Comparison of ENCODE assay signal across 19 cellular contexts in the genomic region with DNA sequence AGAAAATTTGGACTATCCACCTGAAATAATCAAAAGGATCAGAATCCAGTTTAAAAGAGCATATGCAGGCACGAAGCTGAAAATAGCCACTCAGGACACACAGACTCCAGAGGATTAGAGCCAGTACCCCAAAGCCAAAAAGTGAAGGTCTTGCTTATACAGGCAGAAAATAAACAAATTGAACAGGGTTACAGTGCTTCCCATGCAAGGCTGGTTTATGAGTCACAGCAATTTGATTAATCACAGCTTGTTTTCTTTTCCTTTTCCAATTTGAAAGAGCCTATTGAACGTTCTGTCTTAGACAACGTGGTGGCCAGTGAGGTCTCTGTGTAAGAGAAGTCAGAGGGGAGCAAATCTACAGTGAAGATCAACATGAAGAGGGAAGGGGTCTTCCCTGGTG. TPM values are rescaled to one million over a fixed set of nuclear protein-coding genes. Genes with fewer than 3 reads are reported as not detected.
DNase-seq lines count a peak whose midpoint lies in the region; ATAC-seq, FAIRE-seq and TF ChIP-seq lines count a peak whose summit lies in the region.
"Had no signal": no experiment of that assay in that cellular context is flagged by ENCODE, and none has a peak within 500 bp of the region (broad histone marks: within the 10 kb centered on the region; RNA-seq: fewer than 3 reads in every experiment).

No MANE protein-coding gene starts in this region.

- TF ChIP-seq CTCF in MCF 10A (IDR thresholded peaks at IDR 0.05; ENCODE audit: unreplicated experiment) (no peak), breast epithelium (IDR thresholded peaks at IDR 0.05) (no peak), bronchial epithelial cell (IDR thresholded peaks at IDR 0.05; ENCODE audit: insufficient read depth, low read length, severe bottlenecking) (no peak), keratinocyte (optimal IDR thresholded peaks at IDR 0.05 in 1 of 3, IDR thresholded peaks at IDR 0.05 in 1 of 3, conservative IDR thresholded peaks at IDR 0.05 in 1 of 3; ENCODE audit: extremely low read depth in 1 of 3, insufficient read depth in 2 of 3, low read length in 3 of 3) (no peak), GM20000 (IDR thresholded peaks at IDR 0.05; ENCODE audit: extremely low read depth, missing control alignments) (no peak)

- no peak overlapping the region for H3K4me3 ChIP-seq in breast epithelium
- H3K4me3 ChIP-seq in bronchial epithelial cell (ENCODE audit: low read depth, low read length) = no peak overlapping the region
- no peak overlapping the region for H3K4me3 ChIP-seq in keratinocyte (ENCODE audit: control insufficient read depth in 2 of 3, extremely low read depth in 1 of 3, insufficient read depth in 2 of 3, low read depth in 1 of 3, low read length in 3 of 3)
- H3K4me3 ChIP-seq: esophagus squamous epithelium, skin epidermis, thyroid gland had no signal

- no peaks in the 10 kb centered on the region for H3K36me3 ChIP-seq in breast epithelium
- no peaks in the 10 kb centered on the region for H3K36me3 ChIP-seq in bronchial epithelial cell (ENCODE audit: control insufficient read depth, insufficient read depth, low read length)
- H3K36me3 ChIP-seq in keratinocyte (ENCODE audit: control insufficient read depth in 2 of 2, extremely low read depth in 1 of 2, insufficient read depth in 2 of 2, low read length in 2 of 2) = no peaks in the 10 kb centered on the region
- H3K36me3 ChIP-seq: esophagus squamous epithelium, thyroid gland had no signal

- no peak overlapping the region for H2AFZ ChIP-seq in keratinocyte (ENCODE audit: control insufficient read depth, low read length)

- no peak overlapping the region for H3K4me3 Mint-ChIP-seq in MCF 10A (ENCODE audit: unreplicated experiment)
- H3K4me3 Mint-ChIP-seq: activated CD4-positive, alpha-beta T cell treated with anti-CD3 and anti-CD28 coated beads, Interleukin-2, amount 10 ng/mL, durations not matched to agents 7 days and 5 days; central memory CD8-positive, alpha-beta T cell; nephron; T-helper 17 cell had no signal

- H3K4me1 Mint-ChIP-seq in MCF 10A (ENCODE audit: insufficient read depth, unreplicated experiment) = peaks cover 10% of the 10 kb centered on the region
- H3K4me1 Mint-ChIP-seq: activated CD4-positive, alpha-beta T cell treated with anti-CD3 and anti-CD28 coated beads, Interleukin-2, amount 10 ng/mL, durations not matched to agents 7 days and 5 days; central memory CD8-positive, alpha-beta T cell had no signal

- peak; percentile 85 for FAIRE-seq in bronchial epithelial cell (lab: Jason Lieb, UNC)
- FAIRE-seq in keratinocyte (lab: Jason Lieb, UNC) = no peak
- FAIRE-seq: D721Med had no signal

- dilution Hi-C loops in keratinocyte (cut with MboI; ENCODE audit: extremely low pct_ligation_motif_present, low sequenced_read_pairs) = no loop called here

- H3K36me3 Mint-ChIP-seq in MCF 10A (ENCODE audit: insufficient read depth, unreplicated experiment) = no peaks in the 10 kb centered on the region

- intact Hi-C loops in MCF 10A (cut with micrococcal nuclease) (no loop called here), breast epithelium (cut with DNase I; ENCODE audit: low total_unique reads) (no loop called here)

- no peaks in the 10 kb centered on the region for H3K79me2 ChIP-seq in keratinocyte (ENCODE audit: control insufficient read depth, insufficient read depth, low read length)

- POLR2A ChIA-PET in MCF 10A (lab: Yijun Ruan, JAX) = interaction anchor here (1.1 to 2.2 kb wide), 3 partner anchors 9 to 29 kb away, joined by 4 to 7 read pairs (median 7); no protein-coding TSS in a partner anchor

- H3K27ac Mint-ChIP-seq in MCF 10A (ENCODE audit: low read depth, unreplicated experiment) = no peak overlapping the region
- H3K27ac Mint-ChIP-seq: activated CD4-positive, alpha-beta T cell treated with anti-CD3 and anti-CD28 coated beads, Interleukin-2, amount 10 ng/mL, durations not matched to agents 7 days and 5 days; T-helper 17 cell had no signal

- no peak for TF ChIP-seq POLR2A in breast epithelium (IDR thresholded peaks at IDR 0.05)

- no TSS peak for BruUV-seq in MCF 10A (replicated peaks; lab: Mats Ljungman, UMichigan)

- H3K4me1 ChIP-seq in breast epithelium (no peaks in the 10 kb centered on the region), keratinocyte (ENCODE audit: control insufficient read depth, extremely low read depth, insufficient read depth, low read length) (peaks cover 3% of the 10 kb centered on the region)

- peak overlapping the region; percentile 30 for H3K4me2 ChIP-seq in keratinocyte (ENCODE audit: control insufficient read depth, extremely low read depth, insufficient read depth, low read depth, low read length)

- H3K27ac ChIP-seq in breast epithelium (no peak overlapping the region), keratinocyte (ENCODE audit: control insufficient read depth, insufficient read depth, low read length) (no peak overlapping the region)
- H3K27ac ChIP-seq: 22Rv1, skin epidermis, thyroid gland had no signal

- no peaks in the 10 kb centered on the region for H3K27me3 ChIP-seq in breast epithelium
- H3K27me3 ChIP-seq in bronchial epithelial cell (ENCODE audit: control insufficient read depth, insufficient read depth, low read length) = no peaks in the 10 kb centered on the region
- H3K27me3 ChIP-seq in keratinocyte (ENCODE audit: control insufficient read depth, extremely low read depth, insufficient read depth, low read length) = no peaks in the 10 kb centered on the region
- H3K27me3 ChIP-seq: esophagus squamous epithelium, thyroid gland had no signal

- no peaks in the 10 kb centered on the region for H3K9me3 Mint-ChIP-seq in MCF 10A (ENCODE audit: unreplicated experiment)

- DNase-seq in MCF 10A (ENCODE audit: unreplicated experiment) = peak; percentile 22
- DNase-seq in breast epithelium (ENCODE audit: low spot score in 2 of 2) = no peak
- DNase-seq in bronchial epithelial cell (ENCODE audit: low read depth) = peak; percentile 69
- DNase-seq in keratinocyte (ENCODE audit: low read depth, low spot score) = no peak
- no peak for DNase-seq in NCI-H2171 (lab: John Stamatoyannopoulos, UW)
- no peak for DNase-seq in NCI-H2227 (lab: John Stamatoyannopoulos, UW; ENCODE audit: unreplicated experiment)
- DNase-seq in GM20000 (ENCODE audit: low spot score) = no peak
- DNase-seq: activated CD4-positive, alpha-beta T cell treated with anti-CD3 and anti-CD28 coated beads, Interleukin-2, amount 10 ng/mL, durations not matched to agents 7 days and 5 days; esophagus squamous epithelium; left cardiac atrium; NCI-H226; T-helper 17 cell; thyroid gland had no signal

- H3K27me3 Mint-ChIP-seq in MCF 10A (ENCODE audit: insufficient read depth, unreplicated experiment) = no peaks in the 10 kb centered on the region
- H3K27me3 Mint-ChIP-seq: central memory CD8-positive, alpha-beta T cell had no signal

- no peak overlapping the region for H3K9ac ChIP-seq in keratinocyte (ENCODE audit: control insufficient read depth, extremely low read depth, insufficient read depth, low read length)

- CTCF ChIA-PET in MCF 10A (lab: Yijun Ruan, JAX) = interaction anchor here (0.7 to 2.0 kb wide), 4 partner anchors 8 to 106 kb away, joined by 3 to 8 read pairs (median 4); no protein-coding TSS in a partner anchor

- H3K9me1 ChIP-seq in keratinocyte (ENCODE audit: control insufficient read depth, extremely low read depth, insufficient read depth, low read length) = no peaks in the 10 kb centered on the region

- no peaks in the 10 kb centered on the region for H4K20me1 ChIP-seq in keratinocyte (ENCODE audit: control insufficient read depth, extremely low read depth, insufficient read depth, low read length)

- no peak for ATAC-seq in HG03457 (IDR thresholded peaks at IDR 0.05; ENCODE audit: unreplicated experiment)
- ATAC-seq: T-helper 17 cell had no signal

- H3K9me3 ChIP-seq in breast epithelium = peaks cover 8 to 14% of the 10 kb centered on the region in 2 donors
- H3K9me3 ChIP-seq in keratinocyte (ENCODE audit: control insufficient read depth, low read depth, low read length) = no peaks in the 10 kb centered on the region
- H3K9me3 ChIP-seq: thyroid gland had no signal

RNA-seq across cellular contexts. Expression of a gene that starts 10.2 kb away (rescaled TPM):
- total RNA-seq in MCF 10A (2022) (0.28 TPM in 1 of 2 replicates, not detected in the other), breast epithelium (1 to 10 TPM in 1 of 3 donors, under 1 TPM in 1, not detected in 1; 0.59 to 1.3 TPM), bronchial epithelial cell (not detected in 2 replicates)
- polyA plus RNA-seq in keratinocyte = not detected in 3 replicates
- polyA plus RNA-seq in keratinocyte (2011; ENCODE audit: low read depth) = not detected
- polyA plus RNA-seq in keratinocyte (2011; cell fraction: cytosol; rRNA removed) = not detected in 2 replicates
- polyA plus RNA-seq in keratinocyte (2011; cell fraction: nucleus; rRNA removed) = not detected in 2 replicates
- polyA plus RNA-seq in keratinocyte (2012; ENCODE audit: low replicate concordance) = not detected in 2 replicates
- not detected in 3 replicates for polyA minus RNA-seq in keratinocyte
- not detected for polyA minus RNA-seq in keratinocyte (2011; cell fraction: cytosol; rRNA and poly(A)+ RNA removed)
- polyA minus RNA-seq in keratinocyte (2011; cell fraction: nucleus; rRNA and poly(A)+ RNA removed) = not detected in 2 replicates
- total RNA-seq: T-helper 17 cell had no signal

RNA-seq across cellular contexts. Expression of a gene that starts 11.2 kb away (rescaled TPM):
- total RNA-seq in MCF 10A (2022) = 1.1 and 5.3 TPM in 2 replicates
- total RNA-seq in breast epithelium = 1 to 10 TPM in 2 of 3 donors, not detected in 1; 1.3 to 3.5 TPM
- 1.0 and 4.2 TPM in 2 replicates for total RNA-seq in bronchial epithelial cell
- 0.13 to 0.19 TPM (median 0.13 TPM) in 3 replicates for polyA plus RNA-seq in keratinocyte
- polyA plus RNA-seq in keratinocyte (2011; ENCODE audit: low read depth) = not detected
- polyA plus RNA-seq in keratinocyte (2011; cell fraction: cytosol; rRNA removed) = 0.07 and 0.16 TPM in 2 replicates
- polyA plus RNA-seq in keratinocyte (2011; cell fraction: nucleus; rRNA removed) = 0.27 and 0.32 TPM in 2 replicates
- polyA plus RNA-seq in keratinocyte (2012; ENCODE audit: low replicate concordance) = 0.34 and 0.53 TPM in 2 replicates
- polyA minus RNA-seq in keratinocyte = 0.13 TPM in 1 of 3 replicates, not detected in the others
- polyA minus RNA-seq in keratinocyte (2011; cell fraction: cytosol; rRNA and poly(A)+ RNA removed) = not detected
- polyA minus RNA-seq in keratinocyte (2011; cell fraction: nucleus; rRNA and poly(A)+ RNA removed) = 0.21 TPM in 1 of 2 replicates, not detected in the other
- total RNA-seq: activated CD4-positive, alpha-beta T cell treated with anti-CD3 and anti-CD28 coated beads, Interleukin-2, amount 10 ng/mL, durations not matched to agents 7 days and 5 days; T-helper 17 cell had no signal

Comparison
In these comparisons a context has a peak if more than half of its experiments do, and no peak if none do; other contexts are left out.
1. DNase-seq: peak in MCF 10A (single experiment) and bronchial epithelial cell (single experiment); none in breast epithelium (0 of 2), keratinocyte (single experiment), NCI-H2171 (single experiment), NCI-H2227 (single experiment) and GM20000 (single experiment).